Comparison of ENCODE assay signal across 1 cellular context in genomic region chr4:87422104-87423052, GRCh38.
TF ChIP-seq lines count a peak whose summit lies in the region.

A gene with protein sequence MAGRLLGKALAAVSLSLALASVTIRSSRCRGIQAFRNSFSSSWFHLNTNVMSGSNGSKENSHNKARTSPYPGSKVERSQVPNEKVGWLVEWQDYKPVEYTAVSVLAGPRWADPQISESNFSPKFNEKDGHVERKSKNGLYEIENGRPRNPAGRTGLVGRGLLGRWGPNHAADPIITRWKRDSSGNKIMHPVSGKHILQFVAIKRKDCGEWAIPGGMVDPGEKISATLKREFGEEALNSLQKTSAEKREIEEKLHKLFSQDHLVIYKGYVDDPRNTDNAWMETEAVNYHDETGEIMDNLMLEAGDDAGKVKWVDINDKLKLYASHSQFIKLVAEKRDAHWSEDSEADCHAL (plus strand): TSS chr4:87422573. CDS start chr4:87422906, 333 bp downstream.

TF ChIP-seq in HepG2, 621 proteins besides CTCF, POLR2A, EP300 and RAD21 (continued from another document and continues in another):
- TF ChIP-seq CREBL2 (CRISPR knock-in tag; IDR thresholded peaks at IDR 0.05; ENCODE audit: borderline replicate concordance) (peak; percentile 75; the same call in 1 of the 2 replicates), HCFC1 (IDR thresholded peaks at IDR 0.05; ENCODE audit: low read depth, low read length) (peak; percentile 37; the same call in 1 of the 2 replicates), RNF219 (CRISPR knock-in tag; IDR thresholded peaks at IDR 0.05) (0 out of 2 replicates have a peak, but pooled peaks have one; percentile 56), KDM3A (CRISPR knock-in tag; IDR thresholded peaks at IDR 0.05; ENCODE audit: low read depth) (no peak), ZFP91 (CRISPR knock-in tag; IDR thresholded peaks at IDR 0.05; ENCODE audit: borderline replicate concordance) (peak; percentile 77; the same call in 1 of the 2 replicates), ZKSCAN8 (CRISPR knock-in tag; IDR thresholded peaks at IDR 0.05; ENCODE audit: borderline replicate concordance) (peak; percentile 55; the same call in 1 of the 2 replicates), ZBTB4 (CRISPR knock-in tag; IDR thresholded peaks at IDR 0.05; ENCODE audit: borderline replicate concordance) (peak; percentile 57; the same call in 1 of the 2 replicates), EED (CRISPR knock-in tag; IDR thresholded peaks at IDR 0.05) (no peak), SP5 (CRISPR knock-in tag; IDR thresholded peaks at IDR 0.05; ENCODE audit: borderline replicate concordance, low read depth) (no peak), KDM5A (IDR thresholded peaks at IDR 0.05; ENCODE audit: borderline replicate concordance, low read length) (peak; percentile 94), ZNF775 (CRISPR knock-in tag; IDR thresholded peaks at IDR 0.05; ENCODE audit: borderline replicate concordance) (no peak), ERF (CRISPR knock-in tag; IDR thresholded peaks at IDR 0.05) (peak; percentile 41; the same call in 1 of the 2 replicates), SMAD3 (CRISPR knock-in tag; IDR thresholded peaks at IDR 0.05) (peak; percentile 61; the same call in 1 of the 2 replicates), ZNF766 (CRISPR knock-in tag; IDR thresholded peaks at IDR 0.05; ENCODE audit: borderline replicate concordance) (0 out of 2 replicates have a peak, but pooled peaks have one; percentile 69), ZBTB7A (CRISPR knock-in tag; IDR thresholded peaks at IDR 0.05) (no peak; the same call in none of the 2 replicates), NR2C2 (CRISPR knock-in tag; IDR thresholded peaks at IDR 0.05; ENCODE audit: borderline replicate concordance) (peak; percentile 68; the same call in 1 of the 2 replicates), PLRG1 (conservative IDR thresholded peaks at IDR 0.05) (no peak), SMARCC2 (IDR thresholded peaks at IDR 0.05) (no peak), ETV6 (CRISPR knock-in tag; conservative IDR thresholded peaks at IDR 0.05) (no peak; the same call in 1 of the 2 replicates), ZSCAN25 (CRISPR knock-in tag; IDR thresholded peaks at IDR 0.05) (peak; percentile 47)
- TF ChIP-seq, protein P1, sequence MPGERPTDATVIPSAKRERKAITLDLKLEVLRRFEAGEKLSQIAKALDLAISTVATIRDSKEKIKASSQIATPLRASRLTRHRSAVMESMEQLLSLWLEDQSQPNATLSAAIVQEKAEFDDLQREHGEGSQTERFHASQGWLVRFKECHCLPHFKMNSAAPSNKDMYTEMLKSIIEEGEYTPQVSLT (CRISPR knock-in tag; IDR thresholded peaks at IDR 0.05; ENCODE audit: borderline replicate concordance, low read depth), result no peak
- TF ChIP-seq, protein P2, sequence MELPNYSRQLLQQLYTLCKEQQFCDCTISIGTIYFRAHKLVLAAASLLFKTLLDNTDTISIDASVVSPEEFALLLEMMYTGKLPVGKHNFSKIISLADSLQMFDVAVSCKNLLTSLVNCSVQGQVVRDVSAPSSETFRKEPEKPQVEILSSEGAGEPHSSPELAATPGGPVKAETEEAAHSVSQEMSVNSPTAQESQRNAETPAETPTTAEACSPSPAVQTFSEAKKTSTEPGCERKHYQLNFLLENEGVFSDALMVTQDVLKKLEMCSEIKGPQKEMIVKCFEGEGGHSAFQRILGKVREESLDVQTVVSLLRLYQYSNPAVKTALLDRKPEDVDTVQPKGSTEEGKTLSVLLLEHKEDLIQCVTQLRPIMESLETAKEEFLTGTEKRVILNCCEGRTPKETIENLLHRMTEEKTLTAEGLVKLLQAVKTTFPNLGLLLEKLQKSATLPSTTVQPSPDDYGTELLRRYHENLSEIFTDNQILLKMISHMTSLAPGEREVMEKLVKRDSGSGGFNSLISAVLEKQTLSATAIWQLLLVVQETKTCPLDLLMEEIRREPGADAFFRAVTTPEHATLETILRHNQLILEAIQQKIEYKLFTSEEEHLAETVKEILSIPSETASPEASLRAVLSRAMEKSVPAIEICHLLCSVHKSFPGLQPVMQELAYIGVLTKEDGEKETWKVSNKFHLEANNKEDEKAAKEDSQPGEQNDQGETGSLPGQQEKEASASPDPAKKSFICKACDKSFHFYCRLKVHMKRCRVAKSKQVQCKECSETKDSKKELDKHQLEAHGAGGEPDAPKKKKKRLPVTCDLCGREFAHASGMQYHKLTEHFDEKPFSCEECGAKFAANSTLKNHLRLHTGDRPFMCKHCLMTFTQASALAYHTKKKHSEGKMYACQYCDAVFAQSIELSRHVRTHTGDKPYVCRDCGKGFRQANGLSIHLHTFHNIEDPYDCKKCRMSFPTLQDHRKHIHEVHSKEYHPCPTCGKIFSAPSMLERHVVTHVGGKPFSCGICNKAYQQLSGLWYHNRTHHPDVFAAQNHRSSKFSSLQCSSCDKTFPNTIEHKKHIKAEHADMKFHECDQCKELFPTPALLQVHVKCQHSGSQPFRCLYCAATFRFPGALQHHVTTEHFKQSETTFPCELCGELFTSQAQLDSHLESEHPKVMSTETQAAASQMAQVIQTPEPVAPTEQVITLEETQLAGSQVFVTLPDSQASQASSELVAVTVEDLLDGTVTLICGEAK (IDR thresholded peaks at IDR 0.05), result no peak
- TF ChIP-seq, protein P2 (CRISPR knock-in tag; IDR thresholded peaks at IDR 0.05), result no peak; the same call in 1 of the 2 replicates
- TF ChIP-seq, protein P3, sequence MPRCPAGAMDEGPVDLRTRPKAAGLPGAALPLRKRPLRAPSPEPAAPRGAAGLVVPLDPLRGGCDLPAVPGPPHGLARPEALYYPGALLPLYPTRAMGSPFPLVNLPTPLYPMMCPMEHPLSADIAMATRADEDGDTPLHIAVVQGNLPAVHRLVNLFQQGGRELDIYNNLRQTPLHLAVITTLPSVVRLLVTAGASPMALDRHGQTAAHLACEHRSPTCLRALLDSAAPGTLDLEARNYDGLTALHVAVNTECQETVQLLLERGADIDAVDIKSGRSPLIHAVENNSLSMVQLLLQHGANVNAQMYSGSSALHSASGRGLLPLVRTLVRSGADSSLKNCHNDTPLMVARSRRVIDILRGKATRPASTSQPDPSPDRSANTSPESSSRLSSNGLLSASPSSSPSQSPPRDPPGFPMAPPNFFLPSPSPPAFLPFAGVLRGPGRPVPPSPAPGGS (CRISPR knock-in tag; IDR thresholded peaks at IDR 0.05), result peak; percentile 57; the same call in 1 of the 2 replicates
- TF ChIP-seq, protein P4, sequence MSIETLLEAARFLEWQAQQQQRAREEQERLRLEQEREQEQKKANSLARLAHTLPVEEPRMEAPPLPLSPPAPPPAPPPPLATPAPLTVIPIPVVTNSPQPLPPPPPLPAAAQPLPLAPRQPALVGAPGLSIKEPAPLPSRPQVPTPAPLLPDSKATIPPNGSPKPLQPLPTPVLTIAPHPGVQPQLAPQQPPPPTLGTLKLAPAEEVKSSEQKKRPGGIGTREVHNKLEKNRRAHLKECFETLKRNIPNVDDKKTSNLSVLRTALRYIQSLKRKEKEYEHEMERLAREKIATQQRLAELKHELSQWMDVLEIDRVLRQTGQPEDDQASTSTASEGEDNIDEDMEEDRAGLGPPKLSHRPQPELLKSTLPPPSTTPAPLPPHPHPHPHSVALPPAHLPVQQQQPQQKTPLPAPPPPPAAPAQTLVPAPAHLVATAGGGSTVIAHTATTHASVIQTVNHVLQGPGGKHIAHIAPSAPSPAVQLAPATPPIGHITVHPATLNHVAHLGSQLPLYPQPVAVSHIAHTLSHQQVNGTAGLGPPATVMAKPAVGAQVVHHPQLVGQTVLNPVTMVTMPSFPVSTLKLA (IDR thresholded peaks at IDR 0.05), result no peak
